9 cellular contexts compared by ENCODE assay signal in the genomic region with DNA sequence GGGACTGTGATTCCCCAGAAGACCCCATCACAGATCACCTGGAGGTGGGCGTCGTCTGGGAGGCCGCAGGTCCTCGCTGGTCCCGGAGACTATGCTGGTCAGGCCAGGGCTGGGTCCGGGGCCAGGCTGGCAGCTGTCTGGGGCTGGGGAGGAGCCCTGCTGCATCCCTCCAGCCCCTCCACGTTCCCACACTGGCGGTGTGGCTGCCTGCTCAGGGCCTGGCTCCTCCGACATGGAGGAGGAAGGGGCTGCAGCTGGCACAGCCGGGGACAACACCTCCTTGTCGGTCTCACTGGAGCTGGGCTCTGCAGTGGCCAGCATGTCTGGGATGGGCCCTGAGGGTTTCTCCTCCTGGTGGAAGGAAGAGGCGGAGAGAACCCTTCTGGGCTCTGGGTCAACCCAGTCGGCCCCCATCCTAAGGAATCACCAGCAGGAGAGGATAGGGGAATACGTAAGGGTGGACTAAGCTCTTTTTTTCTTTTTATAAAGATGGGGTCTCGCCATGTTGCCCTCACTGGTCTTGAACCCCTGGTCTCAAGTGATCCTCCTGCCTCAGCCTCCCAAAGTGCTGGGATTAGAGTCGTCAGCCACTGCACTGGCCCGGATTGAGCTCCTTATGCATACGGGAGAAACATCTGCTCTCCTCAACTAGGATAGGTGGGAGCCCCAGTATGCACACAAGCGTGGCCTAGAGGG. TPM values are rescaled to one million over a fixed set of nuclear protein-coding genes. Genes with fewer than 3 reads are reported as not detected.
DNase-seq lines count a peak whose midpoint lies in the region; ATAC-seq, FAIRE-seq and TF ChIP-seq lines count a peak whose summit lies in the region.
"Had no signal": no experiment of that assay in that cellular context is flagged by ENCODE, and none has a peak within 500 bp of the region (broad histone marks: within the 10 kb centered on the region; RNA-seq: fewer than 3 reads in every experiment).

No MANE protein-coding gene starts in this region.

- no peaks in the 10 kb centered on the region for H3K27me3 Mint-ChIP-seq in activated naive CD4-positive, alpha-beta T cell treated with anti-CD3 and anti-CD28 coated beads, Interleukin-2, amount 10 ng/mL, durations not matched to agents 7 days and 5 days

- no peak; the same call in 1 of the 2 replicates for TF ChIP-seq POLR2A in K562 (conservative IDR thresholded peaks at IDR 0.05)
- TF ChIP-seq POLR2A in tibial nerve (IDR thresholded peaks at IDR 0.05), result no peak
- no peak for TF ChIP-seq POLR2A in GM12892 (IDR thresholded peaks at IDR 0.05; ENCODE audit: low read depth, low read length)

- TF ChIP-seq EP300 in K562 (IDR thresholded peaks at IDR 0.05; ENCODE audit: low read length), result no peak
- no peak for TF ChIP-seq EP300 in tibial nerve (IDR thresholded peaks at IDR 0.05)

- peak overlapping the region; percentile 84 for H3K4me3 Mint-ChIP-seq in activated naive CD4-positive, alpha-beta T cell treated with anti-CD3 and anti-CD28 coated beads, Interleukin-2, amount 10 ng/mL, durations not matched to agents 7 days and 5 days

- H2AFZ ChIP-seq in K562 (ENCODE audit: low read depth, low read length), result peak overlapping the region; percentile 100

- H3K36me3 ChIP-seq in K562 (ENCODE audit: control insufficient read depth, insufficient read depth, low read length) (peaks cover 2% of the 10 kb centered on the region; the same call in 1 of the 3 replicates), lung (ENCODE audit: control insufficient read depth in 2 of 2, insufficient read depth in 2 of 2, low read length in 2 of 2) (peaks cover 2 to 10% of the 10 kb centered on the region in 2 donors), tibial nerve (peaks cover 0 to 31% (median 0%) of the 10 kb centered on the region in 3 donors)

- in situ Hi-C loops in K562 (cut with MboI), result no loop called here

- TF ChIP-seq CTCF in K562 (IDR thresholded peaks at IDR 0.05 in 2 of 3, conservative IDR thresholded peaks at IDR 0.05 in 1 of 3; ENCODE audit: insufficient read depth in 2 of 3, low read depth in 1 of 3, low read length in 3 of 3) (no peak), lung (IDR thresholded peaks at IDR 0.05; ENCODE audit: control extremely low read depth, extremely low read depth) (no peak), tibial nerve (IDR thresholded peaks at IDR 0.05) (no peak)

- H3K4me2 ChIP-seq in K562 (ENCODE audit: insufficient read depth, low read length), result peak overlapping the region; percentile 83

- intact Hi-C loops in K562 (cut with micrococcal nuclease), result loop anchor here (5.0 kb wide), 1 partner anchor 101 kb away; a partner anchor contains a TSS

- TF ChIP-seq RAD21 in K562 (CRISPR knock-in tag; conservative IDR thresholded peaks at IDR 0.05 in 1 of 2, IDR thresholded peaks at IDR 0.05 in 1 of 2), result no peak

- H3K9me3 ChIP-seq in K562 (replicated peaks; ENCODE audit: control insufficient read depth, insufficient read depth, low read depth, low read length) (peaks cover 2% of the 10 kb centered on the region), lung (ENCODE audit: control insufficient read depth in 2 of 2, insufficient read depth in 1 of 2, low read length in 1 of 2) (no peaks in the 10 kb centered on the region), tibial nerve (no peaks in the 10 kb centered on the region)

- H3K27ac Mint-ChIP-seq in activated naive CD4-positive, alpha-beta T cell treated with anti-CD3 and anti-CD28 coated beads, Interleukin-2, amount 10 ng/mL, durations not matched to agents 7 days and 5 days, result peak overlapping the region; percentile 97

- H3K4me1 ChIP-seq in K562 (replicated peaks in 1 of 2; ENCODE audit: control insufficient read depth in 2 of 2, insufficient read depth in 2 of 2, low read length in 2 of 2) (peaks cover 33 to 46% of the 10 kb centered on the region in 2 experiments), lung (ENCODE audit: control insufficient read depth in 2 of 2, insufficient read depth in 2 of 2, low read length in 2 of 2) (peaks cover 4 to 12% of the 10 kb centered on the region in 2 donors), tibial nerve (peaks cover 0 to 40% (median 23%) of the 10 kb centered on the region in 4 donors)

- no peak for DNase-seq in activated naive CD4-positive, alpha-beta T cell treated with anti-CD3 and anti-CD28 coated beads, Interleukin-2, amount 10 ng/mL, durations not matched to agents 7 days and 5 days
- no peak for DNase-seq in activated naive CD4-positive, alpha-beta T cell (lab: John Stamatoyannopoulos, UW)
- no peak for DNase-seq in K562 (ENCODE audit: extremely low read depth in 1 of 4, low spot score in 3 of 4)
- DNase-seq in lung (ENCODE audit: low spot score), result no peak
- DNase-seq in tibial nerve (ENCODE audit: low spot score in 2 of 2), result no peak
- DNase-seq in NCI-H510A treated with DMSO at 0.1 percent for 48 hours (lab: John Stamatoyannopoulos, UW), result no peak
- no peak for DNase-seq in NCI-H187 treated with DMSO at 0.1 percent for 48 hours (lab: John Stamatoyannopoulos, UW)
- DNase-seq in GM12892 (ENCODE audit: insufficient read length), result no peak

- H3K4me1 Mint-ChIP-seq in activated naive CD4-positive, alpha-beta T cell treated with anti-CD3 and anti-CD28 coated beads, Interleukin-2, amount 10 ng/mL, durations not matched to agents 7 days and 5 days, result peaks cover 52% of the 10 kb centered on the region

- H3K4me3 ChIP-seq in K562, result peak overlapping the region; percentile 77
- peak overlapping the region; percentile 88 for H3K4me3 ChIP-seq in lung
- peak overlapping the region; percentile 64 to 96 (median 88) for H3K4me3 ChIP-seq in tibial nerve

- H3K9me3 Mint-ChIP-seq in activated naive CD4-positive, alpha-beta T cell treated with anti-CD3 and anti-CD28 coated beads, Interleukin-2, amount 10 ng/mL, durations not matched to agents 7 days and 5 days, result no peaks in the 10 kb centered on the region

- no peaks in the 10 kb centered on the region for H3K9me1 ChIP-seq in K562 (ENCODE audit: control insufficient read depth, insufficient read depth, low read length)

- H3K79me2 ChIP-seq in K562 (ENCODE audit: control insufficient read depth, insufficient read depth, low read length), result peaks cover 7% of the 10 kb centered on the region; the same call in 1 of the 3 replicates

- POLR2A ChIA-PET in K562 (lab: Yijun Ruan, JAX), result interaction anchor here (0.5 to 4.6 kb wide), 17 partner anchors 9 to 192 kb away, joined by 3 to 32 read pairs (median 3); a partner anchor contains a TSS

- ATAC-seq in K562, result no peak
- ATAC-seq in lung (ENCODE audit: insufficient read depth, low FRiP score), result no peak

- no peaks in the 10 kb centered on the region for H4K20me1 ChIP-seq in K562 (replicated peaks; ENCODE audit: control insufficient read depth, insufficient read depth, low read length)

- BruUV-seq in K562 (replicated peaks; lab: Mats Ljungman, UMichigan), result no TSS peak

- peak overlapping the region; percentile 99 for H3K27ac ChIP-seq in K562 (ENCODE audit: extremely low read depth, low read depth, low read length)
- H3K27ac ChIP-seq in lung (ENCODE audit: low read depth in 1 of 2, low read length in 1 of 2), result peak overlapping the region; percentile 98 to 100
- peak overlapping the region; percentile 99 to 100 (median 100) for H3K27ac ChIP-seq in tibial nerve

- peaks cover 22% of the 10 kb centered on the region for H3K36me3 Mint-ChIP-seq in activated naive CD4-positive, alpha-beta T cell treated with anti-CD3 and anti-CD28 coated beads, Interleukin-2, amount 10 ng/mL, durations not matched to agents 7 days and 5 days

- FAIRE-seq in K562 (lab: Jason Lieb, UNC) (no peak), GM12892 (lab: Jason Lieb, UNC) (no peak)

- CTCF ChIA-PET in activated naive CD4-positive, alpha-beta T cell treated with anti-CD3 and anti-CD28 coated beads, Interleukin-2, amount 10 ng/mL, durations not matched to agents 7 days and 5 days (lab: Charles Lee), result interaction anchor here (1.0 to 9.6 kb wide), 6 partner anchors 18 to 101 kb away, joined by 3 to 82 read pairs (median 3); a partner anchor contains a TSS
- CTCF ChIA-PET in K562 (lab: Yijun Ruan, JAX; ENCODE audit: low intra/inter-chr PET ratio), result interaction anchor here (0.5 kb wide), 1 partner anchor 163 kb away, joined by 3 read pairs; no protein-coding TSS in a partner anchor

- peak overlapping the region; percentile 97 to 100 for H3K9ac ChIP-seq in K562 (ENCODE audit: insufficient read depth in 1 of 2, low read depth in 2 of 2, low read length in 2 of 2)

- H3K27me3 ChIP-seq in K562 (ENCODE audit: control insufficient read depth in 2 of 2, insufficient read depth in 2 of 2, low read length in 2 of 2) (no peaks in the 10 kb centered on the region), lung (ENCODE audit: control insufficient read depth, insufficient read depth) (no peaks in the 10 kb centered on the region), tibial nerve (no peaks in the 10 kb centered on the region)

- 56% methylated on average over 16 of the region's 19 CpGs for whole genome bisulfite sequencing in K562 (ENCODE audit: insufficient coverage, low coverage, missing lambda C conversion rate)
- WGBS in lung, 2 donors, result 59 to 65% methylated on average over 19 of the region's 19 CpGs
- 59% methylated on average over 18 to 19 of the region's 19 CpGs for WGBS in tibial nerve, 2 donors

RNA-seq across cellular contexts. Expression of a gene that starts 0.8 kb away (rescaled TPM):
- total RNA-seq in K562 (2011; cell fraction: chromatin; rRNA removed; ENCODE audit: low replicate concordance), result 2.9 and 6.1 TPM in 2 replicates
- 8.3 and 10.9 TPM in 2 replicates for total RNA-seq in K562 (2011; cell fraction: nucleolus; rRNA removed)
- 6.6 and 9.3 TPM in 2 replicates for total RNA-seq in K562 (2011; cell fraction: nucleoplasm; rRNA removed)
- total RNA-seq in K562 (2014; rRNA removed) (3.8 and 11.0 TPM in 2 replicates), K562 (2014; rRNA removed; fragmentation: Illumina TruSeq; extraction: Trizol) (not detected in 2 replicates), K562 (2015; rRNA removed; fragmentation: Illumina TruSeq; extraction: Trizol) (2.0 and 3.0 TPM in 2 replicates), K562 (2021) (25.8 and 27.2 TPM in 2 replicates), lung (10 to 100 TPM; 17.7 to 35.7 TPM), tibial nerve (10 to 100 TPM; 10.3 to 62.4 (median 21.2) TPM)
- polyA plus RNA-seq in K562 (2011; rRNA removed) (1.7 and 4.2 TPM in 2 replicates), K562 (2014; fragmentation: Illumina TruSeq; extraction: Trizol) (2.2 and 10.2 TPM in 2 replicates), K562 (2014; fragmentation: Nextera tagmentation; extraction: Ambion mirVana) (under 1 TPM in 1 of 2 experiments, not detected in 1; 0.03 TPM), K562 (2014; rRNA removed) (15.6 and 16.0 TPM in 2 replicates), lung (10 to 100 TPM; 26.2 to 32.8 TPM)
- 1.6 and 7.1 TPM in 2 replicates for polyA plus RNA-seq in K562 (2011; cell fraction: cytosol; rRNA removed)
- 10.5 and 20.0 TPM in 2 replicates for polyA plus RNA-seq in K562 (2011; cell fraction: nucleus; rRNA removed)
- 15.2 and 17.6 TPM in 2 replicates for polyA plus RNA-seq in K562 (2012)
- 0.46 and 0.84 TPM in 2 replicates for polyA minus RNA-seq in K562 (2011; rRNA and poly(A)+ RNA removed)
- polyA minus RNA-seq in K562 (2011; cell fraction: cytosol; rRNA and poly(A)+ RNA removed), result 12.5 and 17.9 TPM in 2 replicates
- 3.4 and 4.2 TPM in 2 replicates for polyA minus RNA-seq in K562 (2011; cell fraction: nucleus; rRNA and poly(A)+ RNA removed)
- 2.7 TPM for polyA plus RNA-seq in GM12892 (2012; ENCODE audit: missing spikeins)

RNA-seq across cellular contexts. Expression of a gene that starts 10.7 kb away (rescaled TPM):
- total RNA-seq in K562 (2011; cell fraction: chromatin; rRNA removed; ENCODE audit: low replicate concordance), result 0.69 TPM in 1 of 2 replicates, not detected in the other
- total RNA-seq in K562 (2011; cell fraction: nucleolus; rRNA removed), result 0.39 TPM in 1 of 2 replicates, not detected in the other
- total RNA-seq in K562 (2011; cell fraction: nucleoplasm; rRNA removed), result not detected in 2 replicates
- total RNA-seq in K562 (2014; rRNA removed), result 0.05 TPM in 1 of 2 replicates, not detected in the other
- not detected in 2 replicates for total RNA-seq in K562 (2014; rRNA removed; fragmentation: Illumina TruSeq; extraction: Trizol)
- not detected in 2 replicates for total RNA-seq in K562 (2015; rRNA removed; fragmentation: Illumina TruSeq; extraction: Trizol)
- total RNA-seq in K562 (2021), result 0.09 and 0.11 TPM in 2 replicates
- not detected in 2 replicates for polyA plus RNA-seq in K562 (2011; rRNA removed)
- not detected in 2 replicates for polyA plus RNA-seq in K562 (2011; cell fraction: cytosol; rRNA removed)
- polyA plus RNA-seq in K562 (2011; cell fraction: nucleus; rRNA removed), result 0.26 TPM in 1 of 2 replicates, not detected in the other
- polyA plus RNA-seq in K562 (2012), result 0.08 TPM in 1 of 2 replicates, not detected in the other
- 0.07 TPM in 1 of 2 replicates, not detected in the other for polyA plus RNA-seq in K562 (2014; fragmentation: Illumina TruSeq; extraction: Trizol)
- polyA plus RNA-seq in K562 (2014; fragmentation: Nextera tagmentation; extraction: Ambion mirVana), result not detected
- polyA plus RNA-seq in K562 (2014; rRNA removed), result not detected in 2 replicates
- not detected in 2 replicates for polyA minus RNA-seq in K562 (2011; rRNA and poly(A)+ RNA removed)
- polyA minus RNA-seq in K562 (2011; cell fraction: cytosol; rRNA and poly(A)+ RNA removed), result not detected in 2 replicates
- polyA minus RNA-seq in K562 (2011; cell fraction: nucleus; rRNA and poly(A)+ RNA removed), result not detected in 2 replicates
- total RNA-seq in lung, result 10 to 100 TPM in 1 of 2 donors, 1 to 10 TPM in 1; 8.2 to 18.8 TPM
- polyA plus RNA-seq in lung, result 10 to 100 TPM; 21.3 to 22.8 TPM
- 1 to 10 TPM; 1.3 to 3.6 (median 1.6) TPM for total RNA-seq in tibial nerve
- polyA plus RNA-seq in GM12892 (2012; ENCODE audit: missing spikeins), result 0.15 TPM
- total RNA-seq: glomerular endothelial cell had no signal
